1 cellular context compared by ENCODE assay signal in the genomic region with DNA sequence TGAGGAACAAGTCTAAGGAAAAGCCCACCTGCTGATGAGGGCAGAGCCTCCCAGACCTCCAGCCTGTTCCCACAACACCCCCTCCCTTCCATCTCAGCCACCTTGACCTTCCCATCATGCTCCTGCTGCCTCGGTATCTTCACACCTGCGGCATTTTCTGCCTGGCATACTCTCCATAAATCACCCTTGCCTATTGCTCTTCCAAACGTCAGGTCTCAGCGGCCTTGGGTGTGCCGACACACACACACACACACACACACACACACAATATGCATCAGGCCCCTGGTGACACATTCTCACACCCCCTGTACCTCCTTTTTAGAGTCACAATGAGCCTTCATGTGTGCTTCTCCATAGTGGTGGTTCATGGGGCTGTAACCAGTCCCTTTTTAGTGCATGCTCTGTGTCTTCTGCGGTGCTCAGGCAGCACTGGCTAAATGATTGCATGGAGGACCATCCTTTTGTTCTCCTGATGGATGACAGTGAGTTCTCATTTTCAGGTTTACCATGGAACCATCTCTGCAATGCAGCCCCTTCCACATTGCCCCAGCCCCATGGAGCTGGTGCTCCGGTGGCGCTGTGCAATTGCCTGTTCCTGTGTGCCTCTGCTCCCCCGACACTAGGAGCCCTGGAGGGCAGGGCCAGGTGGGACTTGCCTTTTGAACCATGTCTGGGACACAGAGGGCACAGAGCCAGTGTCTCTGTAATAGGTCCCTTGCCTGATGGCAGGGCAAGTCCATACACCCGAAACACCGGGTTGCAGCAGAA.
TF ChIP-seq lines count a peak whose summit lies in the region.

No MANE protein-coding gene starts in this region.

TF ChIP-seq in IMR-90, 13 proteins besides CTCF, POLR2A, EP300 and RAD21:
- no peak for TF ChIP-seq NFE2L2 (IDR thresholded peaks at IDR 0.05; ENCODE audit: low read depth, low read length)
- no peak for TF ChIP-seq BHLHE40 (IDR thresholded peaks at IDR 0.05; ENCODE audit: low read depth, low read length)
- no peak for TF ChIP-seq FOS (IDR thresholded peaks at IDR 0.05; ENCODE audit: low read depth, low read length)
- TF ChIP-seq SMC3 (IDR thresholded peaks at IDR 0.05; ENCODE audit: low read depth, low read length) = no peak
- no peak for TF ChIP-seq CEBPB (IDR thresholded peaks at IDR 0.05; ENCODE audit: low read depth, low read length)
- TF ChIP-seq MAFK (IDR thresholded peaks at IDR 0.05; ENCODE audit: low read depth, low read length) = no peak
- no peak for TF ChIP-seq RFX5 (IDR thresholded peaks at IDR 0.05; ENCODE audit: low read depth, low read length)
- no peak for TF ChIP-seq MAZ (IDR thresholded peaks at IDR 0.05; ENCODE audit: borderline replicate concordance, low read depth, low read length)
- TF ChIP-seq, protein P1, sequence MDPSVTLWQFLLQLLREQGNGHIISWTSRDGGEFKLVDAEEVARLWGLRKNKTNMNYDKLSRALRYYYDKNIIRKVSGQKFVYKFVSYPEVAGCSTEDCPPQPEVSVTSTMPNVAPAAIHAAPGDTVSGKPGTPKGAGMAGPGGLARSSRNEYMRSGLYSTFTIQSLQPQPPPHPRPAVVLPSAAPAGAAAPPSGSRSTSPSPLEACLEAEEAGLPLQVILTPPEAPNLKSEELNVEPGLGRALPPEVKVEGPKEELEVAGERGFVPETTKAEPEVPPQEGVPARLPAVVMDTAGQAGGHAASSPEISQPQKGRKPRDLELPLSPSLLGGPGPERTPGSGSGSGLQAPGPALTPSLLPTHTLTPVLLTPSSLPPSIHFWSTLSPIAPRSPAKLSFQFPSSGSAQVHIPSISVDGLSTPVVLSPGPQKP (IDR thresholded peaks at IDR 0.05; ENCODE audit: borderline replicate concordance, low read depth, low read length) = no peak
- TF ChIP-seq RCOR1 (IDR thresholded peaks at IDR 0.05; ENCODE audit: insufficient replicate concordance, low read length) = no peak
- TF ChIP-seq MXI1 (IDR thresholded peaks at IDR 0.05; ENCODE audit: borderline replicate concordance, low read depth, low read length) = no peak
- TF ChIP-seq CHD1 (IDR thresholded peaks at IDR 0.05; ENCODE audit: low read depth, low read length) = no peak
- TF ChIP-seq, protein P2, sequence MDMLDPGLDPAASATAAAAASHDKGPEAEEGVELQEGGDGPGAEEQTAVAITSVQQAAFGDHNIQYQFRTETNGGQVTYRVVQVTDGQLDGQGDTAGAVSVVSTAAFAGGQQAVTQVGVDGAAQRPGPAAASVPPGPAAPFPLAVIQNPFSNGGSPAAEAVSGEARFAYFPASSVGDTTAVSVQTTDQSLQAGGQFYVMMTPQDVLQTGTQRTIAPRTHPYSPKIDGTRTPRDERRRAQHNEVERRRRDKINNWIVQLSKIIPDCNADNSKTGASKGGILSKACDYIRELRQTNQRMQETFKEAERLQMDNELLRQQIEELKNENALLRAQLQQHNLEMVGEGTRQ (IDR thresholded peaks at IDR 0.05; ENCODE audit: low read depth, low read length) = no peak
